In genomic region chr3:49339947-49340800, GRCh38 we compare ENCODE assay signal across 1 cellular context.
TF ChIP-seq lines count a peak whose summit lies in the region.

USP4 (minus strand) TSS chr3:49340053; CDS start chr3:49340024, 29 bp downstream.

TF ChIP-seq in HepG2, 621 proteins besides CTCF, POLR2A, EP300 and RAD21 (continued from another document and continues in another):
- TF ChIP-seq ZNF710 (CRISPR knock-in tag; IDR thresholded peaks at IDR 0.05; ENCODE audit: borderline replicate concordance): peak; percentile 83; the same call in 1 of the 2 replicates
- no peak for TF ChIP-seq U2AF1 (optimal IDR thresholded peaks at IDR 0.05; ENCODE audit: low read depth, low read length)
- peak; percentile 93 for TF ChIP-seq ZNF556 (CRISPR knock-in tag; IDR thresholded peaks at IDR 0.05; ENCODE audit: borderline replicate concordance)
- no peak for TF ChIP-seq SYNCRIP (IDR thresholded peaks at IDR 0.05; ENCODE audit: insufficient read depth, low read depth, low read length)
- no peak for TF ChIP-seq PHB2 (IDR thresholded peaks at IDR 0.05; ENCODE audit: partially characterized antibody)
- TF ChIP-seq ZNF597 (CRISPR knock-in tag; IDR thresholded peaks at IDR 0.05): no peak
- peak; percentile 94; the same call in 1 of the 2 replicates for TF ChIP-seq ZNF577 (CRISPR knock-in tag; IDR thresholded peaks at IDR 0.05; ENCODE audit: borderline replicate concordance, low read depth)
- peak; percentile 91 for TF ChIP-seq ZBED4 (CRISPR knock-in tag; IDR thresholded peaks at IDR 0.05; ENCODE audit: borderline replicate concordance)
- peak; percentile 91 for TF ChIP-seq THAP11 (CRISPR knock-in tag; IDR thresholded peaks at IDR 0.05)
- no peak for TF ChIP-seq KLF13 (CRISPR knock-in tag; IDR thresholded peaks at IDR 0.05)
- TF ChIP-seq ISX (CRISPR knock-in tag; conservative IDR thresholded peaks at IDR 0.05): peak; percentile 93
- peak; percentile 86 for TF ChIP-seq ZNF790 (CRISPR knock-in tag; IDR thresholded peaks at IDR 0.05; ENCODE audit: borderline replicate concordance)
- peak; percentile 66 for TF ChIP-seq PITX1 (CRISPR knock-in tag; IDR thresholded peaks at IDR 0.05)
- TF ChIP-seq IKZF4 (CRISPR knock-in tag; IDR thresholded peaks at IDR 0.05; ENCODE audit: borderline replicate concordance, low read depth, not compliant biosample characterization): peak; percentile 99
- peak; percentile 36; the same call in 1 of the 2 replicates for TF ChIP-seq STAT5B (CRISPR knock-in tag; IDR thresholded peaks at IDR 0.05)
- peak; percentile 69 for TF ChIP-seq ELF1 (CRISPR knock-in tag; IDR thresholded peaks at IDR 0.05)
- TF ChIP-seq GMEB2 (CRISPR knock-in tag; IDR thresholded peaks at IDR 0.05; ENCODE audit: low read depth): peak; percentile 92
- no peak for TF ChIP-seq RFX1 (IDR thresholded peaks at IDR 0.05)
- TF ChIP-seq SIX4 (CRISPR knock-in tag; IDR thresholded peaks at IDR 0.05): peak; percentile 46; the same call in 1 of the 2 replicates
- TF ChIP-seq CSRNP1 (CRISPR knock-in tag; IDR thresholded peaks at IDR 0.05): peak; percentile 98
- TF ChIP-seq MIER3 (CRISPR knock-in tag; IDR thresholded peaks at IDR 0.05; ENCODE audit: borderline replicate concordance): peak; percentile 83; the same call in 1 of the 2 replicates
- peak; percentile 91 for TF ChIP-seq ZGPAT (CRISPR knock-in tag; IDR thresholded peaks at IDR 0.05)
- peak; percentile 82 for TF ChIP-seq PATZ1 (CRISPR knock-in tag; IDR thresholded peaks at IDR 0.05)
- no peak for TF ChIP-seq PBX2 (CRISPR knock-in tag; IDR thresholded peaks at IDR 0.05)
- TF ChIP-seq POLR2G (IDR thresholded peaks at IDR 0.05; ENCODE audit: low read depth, low read length): peak; percentile 88
- TF ChIP-seq TRIM24 (CRISPR knock-in tag; IDR thresholded peaks at IDR 0.05): no peak
- peak; percentile 95; the same call in 1 of the 2 replicates for TF ChIP-seq NFKB2 (CRISPR knock-in tag; IDR thresholded peaks at IDR 0.05; ENCODE audit: borderline replicate concordance)
- peak; percentile 76 for TF ChIP-seq MEF2D (CRISPR knock-in tag; IDR thresholded peaks at IDR 0.05)
- TF ChIP-seq RFX3 (CRISPR knock-in tag; IDR thresholded peaks at IDR 0.05): no peak
- peak; percentile 92 for TF ChIP-seq ELF4 (CRISPR knock-in tag; IDR thresholded peaks at IDR 0.05; ENCODE audit: borderline replicate concordance)
- peak; percentile 84; the same call in 1 of the 2 replicates for TF ChIP-seq ZNF296 (CRISPR knock-in tag; conservative IDR thresholded peaks at IDR 0.05)
- no peak for TF ChIP-seq CBX2 (IDR thresholded peaks at IDR 0.05; ENCODE audit: low read depth, low read length)
- no peak; the same call in 1 of the 2 replicates for TF ChIP-seq CBX2 (CRISPR knock-in tag; IDR thresholded peaks at IDR 0.05; ENCODE audit: low read depth)
- peak; percentile 67; the same call in 1 of the 2 replicates for TF ChIP-seq HOXD1 (CRISPR knock-in tag; IDR thresholded peaks at IDR 0.05)
- peak; percentile 92 for TF ChIP-seq CCDC6 (CRISPR knock-in tag; IDR thresholded peaks at IDR 0.05)
- no peak for TF ChIP-seq ZNF326 (CRISPR knock-in tag; IDR thresholded peaks at IDR 0.05; ENCODE audit: borderline replicate concordance)
- no peak for TF ChIP-seq LRRFIP1 (CRISPR knock-in tag; conservative IDR thresholded peaks at IDR 0.05)
- no peak for TF ChIP-seq TCF12 (IDR thresholded peaks at IDR 0.05)
- TF ChIP-seq TCF12 (CRISPR knock-in tag; IDR thresholded peaks at IDR 0.05): peak; percentile 84; the same call in 1 of the 2 replicates
- TF ChIP-seq MXI1 (IDR thresholded peaks at IDR 0.05; ENCODE audit: borderline replicate concordance, low read depth, low read length): peak; percentile 80; the same call in 1 of the 3 replicates
- TF ChIP-seq ZNF30 (CRISPR knock-in tag; IDR thresholded peaks at IDR 0.05): peak; percentile 96
- peak; percentile 72 for TF ChIP-seq ZNF879 (CRISPR knock-in tag; IDR thresholded peaks at IDR 0.05)
- peak; percentile 99 for TF ChIP-seq ZNF230 (CRISPR knock-in tag; IDR thresholded peaks at IDR 0.05)
- no peak for TF ChIP-seq NCOR1 (IDR thresholded peaks at IDR 0.05; ENCODE audit: borderline replicate concordance, low read length)
- 0 out of 2 replicates have a peak, but pooled peaks have one; percentile 47 for TF ChIP-seq ZBTB37 (CRISPR knock-in tag; IDR thresholded peaks at IDR 0.05)
